ENCODE assay signal across 8 cellular contexts in genomic region chr7:37031571-37032257, GRCh38.
DNase-seq lines count a peak whose midpoint lies in the region; ATAC-seq, FAIRE-seq and TF ChIP-seq lines count a peak whose summit lies in the region.

No MANE protein-coding gene starts in this region.

- no peaks in the 10 kb centered on the region for H4K20me1 ChIP-seq in MM.1S (ENCODE audit: insufficient read depth, low read length)

- H3K9me3 Mint-ChIP-seq in brain, result peaks cover 0 to 21% (median 5%) of the 10 kb centered on the region in 5 experiments

- H3F3A ChIP-seq in MM.1S (ENCODE audit: insufficient read depth, low read length), result no peaks in the 10 kb centered on the region

- TF ChIP-seq CTCF in brain (conservative IDR thresholded peaks at IDR 0.05) (no peak), MM.1S (IDR thresholded peaks at IDR 0.05; ENCODE audit: low read length) (no peak)

- peaks cover 50% of the 10 kb centered on the region for H3K4me1 Mint-ChIP-seq in brain

- no peaks in the 10 kb centered on the region for H3K9me3 ChIP-seq in MM.1S (replicated peaks; ENCODE audit: insufficient read depth, low read length)

- H3K4me3 Mint-ChIP-seq in brain, result peak overlapping the region in 2 of 5 experiments; percentile 7 to 10

- H3K79me2 ChIP-seq in MM.1S (ENCODE audit: low read length), result no peaks in the 10 kb centered on the region

- peaks cover 3% of the 10 kb centered on the region for H3K27me3 Mint-ChIP-seq in brain

- no peaks in the 10 kb centered on the region for H3K36me3 Mint-ChIP-seq in brain

- H3K9ac ChIP-seq in MM.1S (ENCODE audit: low read length), result no peak overlapping the region

- H3K27ac ChIP-seq in MM.1S (ENCODE audit: low read length), result no peak overlapping the region

- peak overlapping the region; percentile 46 to 97 (median 94) for H3K27ac Mint-ChIP-seq in brain

- peak; percentile 88 for DNase-seq in SHP77 treated with DMSO at 0.1 percent for 48 hours (lab: John Stamatoyannopoulos, UW)
- peak; percentile 84 for DNase-seq in iPS-NIHi11 (ENCODE audit: low spot score)
- peak; percentile 97 for DNase-seq in smooth muscle cell of the brain vasculature (ENCODE audit: low read depth, low spot score)
- DNase-seq in MM.1S, result no peak

- H3K9me2 ChIP-seq in MM.1S (replicated peaks; ENCODE audit: insufficient read depth, low read length), result no peaks in the 10 kb centered on the region

- no peak overlapping the region for H3K4me3 ChIP-seq in MM.1S (ENCODE audit: low read length)

- ATAC-seq in HG03196 (IDR thresholded peaks at IDR 0.05; ENCODE audit: unreplicated experiment) (peak; percentile 57), GM19452 (IDR thresholded peaks at IDR 0.05; ENCODE audit: unreplicated experiment) (no peak)

- H3K4me1 ChIP-seq in MM.1S (ENCODE audit: low read length), result no peaks in the 10 kb centered on the region

- H3K36me3 ChIP-seq in MM.1S (replicated peaks; ENCODE audit: insufficient read depth, low read length), result no peaks in the 10 kb centered on the region

- FAIRE-seq in A204.1 (lab: Jason Lieb, UNC), result peak; percentile 99

- H2AFZ ChIP-seq in MM.1S (ENCODE audit: low read length), result no peak overlapping the region

- H3K27me3 ChIP-seq in MM.1S (replicated peaks; ENCODE audit: insufficient read depth, low read length), result no peaks in the 10 kb centered on the region

- H3K4me2 ChIP-seq in MM.1S (ENCODE audit: low read depth, low read length), result no peak overlapping the region
